ENCODE assay signal across 8 cellular contexts in the genomic region with DNA sequence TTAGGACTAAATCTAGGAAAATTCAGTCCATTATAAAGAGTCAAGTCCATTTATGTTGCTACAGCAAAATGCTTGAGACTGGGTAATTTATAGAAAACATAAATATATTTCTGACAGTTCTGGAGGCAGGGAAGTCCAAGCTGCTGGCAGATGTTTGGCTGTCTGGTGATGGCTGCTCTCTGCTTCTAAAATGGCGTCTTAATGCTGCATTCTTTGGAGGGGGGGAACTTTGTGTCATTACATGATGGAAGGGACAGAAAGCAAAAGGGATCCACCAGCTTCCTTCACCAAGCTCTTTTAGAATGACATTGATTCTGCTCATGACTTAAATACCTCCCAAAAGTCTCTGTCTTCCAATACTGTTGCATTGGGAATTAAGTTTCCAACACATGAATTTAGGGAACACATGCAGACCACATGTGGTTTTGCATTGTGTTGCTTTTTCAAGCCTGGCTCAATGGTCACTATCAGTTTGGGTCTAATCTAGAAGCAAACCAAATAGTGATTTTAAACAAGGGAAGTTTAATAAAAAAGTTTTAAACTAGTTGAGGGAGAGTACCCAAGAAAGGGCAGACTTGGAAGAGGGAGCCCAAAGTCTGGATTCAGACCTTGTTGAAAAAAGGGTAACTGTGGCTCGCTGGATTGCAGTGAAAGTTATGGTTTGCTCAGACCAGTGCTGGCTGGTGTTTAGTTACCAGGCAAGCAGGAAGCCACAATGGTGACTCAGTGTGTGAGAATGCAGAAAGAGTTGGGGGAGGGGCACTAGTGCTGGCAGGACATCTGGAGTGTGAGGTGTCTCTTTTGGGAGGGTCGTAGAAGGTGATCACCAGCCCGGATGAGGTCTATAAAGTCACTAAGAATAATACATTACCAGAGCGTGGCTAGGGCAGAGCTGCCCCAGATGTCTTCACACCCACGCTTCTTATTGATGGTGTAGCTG. TPM values are rescaled to one million over a fixed set of nuclear protein-coding genes. Genes with fewer than 3 reads are reported as not detected.
DNase-seq lines count a peak whose midpoint lies in the region; ATAC-seq and TF ChIP-seq lines count a peak whose summit lies in the region.

No MANE protein-coding gene starts in this region.

- no peaks in the 10 kb centered on the region for H4K20me1 ChIP-seq in PC-3 (ENCODE audit: low read length)

- H3K36me3 ChIP-seq in PC-3 (ENCODE audit: low read depth, low read length) (no peaks in the 10 kb centered on the region), ascending aorta (no peaks in the 10 kb centered on the region)

- DNase-seq in DMS53 treated with DMSO at 0.1 percent for 48 hours (lab: John Stamatoyannopoulos, UW; ENCODE audit: unreplicated experiment) (peak; percentile 85), GM19240 (ENCODE audit: insufficient read length, low spot score) (peak; percentile 19), PC-3 (peak; percentile 96), dermis blood vessel endothelial cell (peak; percentile 93), retinal pigment epithelial cell (ENCODE audit: low read depth) (peak; percentile 45), ascending aorta (ENCODE audit: low spot score in 2 of 2) (no peak), D341Med (ENCODE audit: low spot score) (no peak)

- BruUV-seq in PC-3 (replicated peaks; lab: Mats Ljungman, UMichigan), result TSS peak; percentile 92

- H3K27ac ChIP-seq in PC-3 (ENCODE audit: low read length) (peak overlapping the region; percentile 89), ascending aorta (no peak overlapping the region)

- no peaks in the 10 kb centered on the region for H3K79me2 ChIP-seq in PC-3 (ENCODE audit: low read length)

- POLR2A ChIA-PET in PC-3 (lab: Charles Lee; ENCODE audit: unreplicated experiment), result interaction anchor here (0.6 kb wide), 1 partner anchor 31 kb away, joined by 4 read pairs; the partner anchor contains the start of genes C18orf54 and STARD6

- H3K9me2 ChIP-seq in PC-3 (replicated peaks; ENCODE audit: low read length), result no peaks in the 10 kb centered on the region

- peak overlapping the region; percentile 44 for H3K9ac ChIP-seq in PC-3 (ENCODE audit: low read length)

- no peaks in the 10 kb centered on the region for H3F3A ChIP-seq in PC-3 (ENCODE audit: low read length, unreplicated experiment)

- H3K4me3 ChIP-seq in PC-3 (ENCODE audit: low read length) (peak overlapping the region; percentile 40; the same call in 1 of the 2 replicates), retinal pigment epithelial cell (ENCODE audit: low read length) (no peak overlapping the region), ascending aorta (no peak overlapping the region)

- H3K4me2 ChIP-seq in PC-3 (ENCODE audit: low read length), result peak overlapping the region; percentile 75

- H3K9me3 ChIP-seq in PC-3 (ENCODE audit: low read length), result no peaks in the 10 kb centered on the region
- H3K9me3 ChIP-seq in ascending aorta, result no peaks in the 10 kb centered on the region

- intact Hi-C loops in PC-3 (cut with micrococcal nuclease) (no loop called here), ascending aorta (cut with DNase I) (no loop called here)

- peak overlapping the region; percentile 58 for H2AFZ ChIP-seq in PC-3 (ENCODE audit: low read length)

- H3K27me3 ChIP-seq in PC-3 (ENCODE audit: low read length) (no peaks in the 10 kb centered on the region), ascending aorta (no peaks in the 10 kb centered on the region)

- H3K4me1 ChIP-seq in PC-3 (ENCODE audit: insufficient read depth, low read length), result peaks cover 30% of the 10 kb centered on the region
- H3K4me1 ChIP-seq in ascending aorta, result no peaks in the 10 kb centered on the region

- ATAC-seq in HG03108 (IDR thresholded peaks at IDR 0.05; ENCODE audit: unreplicated experiment) (peak; percentile 97), PC-3 (peak; percentile 95)

- TF ChIP-seq CTCF in PC-3 (conservative IDR thresholded peaks at IDR 0.05; ENCODE audit: low read depth, low read length) (no peak), retinal pigment epithelial cell (conservative IDR thresholded peaks at IDR 0.05; ENCODE audit: low read depth, low read length) (no peak), ascending aorta (IDR thresholded peaks at IDR 0.05) (no peak)

- CTCF ChIA-PET in PC-3 (lab: Charles Lee), result no interaction called here

RNA-seq across cellular contexts. Expression of gene C18orf54, which starts 30.8 kb away (rescaled TPM):
- total RNA-seq in PC-3 (2014; rRNA removed) (5.1 and 10.5 TPM in 2 replicates), dermis blood vessel endothelial cell (9.4 and 20.1 TPM in 2 replicates), ascending aorta (0.96 TPM)

RNA-seq across cellular contexts. Expression of gene STARD6, which starts 30.8 kb away (rescaled TPM):
- total RNA-seq in PC-3 (2014; rRNA removed) (not detected in 2 replicates), dermis blood vessel endothelial cell (0.09 TPM in 1 of 2 replicates, not detected in the other), ascending aorta (not detected)

Comparison
In these comparisons a context has a peak if more than half of its experiments do, and no peak if none do; other contexts are left out.
1. DNase-seq: peak in DMS53 treated with DMSO at 0.1 percent for 48 hours (single experiment), GM19240 (single experiment), PC-3 (single experiment), dermis blood vessel endothelial cell (single experiment) and retinal pigment epithelial cell (single experiment); none in ascending aorta (0 of 2) and D341Med (single experiment).